8 cellular contexts compared by ENCODE assay signal in the genomic region with DNA sequence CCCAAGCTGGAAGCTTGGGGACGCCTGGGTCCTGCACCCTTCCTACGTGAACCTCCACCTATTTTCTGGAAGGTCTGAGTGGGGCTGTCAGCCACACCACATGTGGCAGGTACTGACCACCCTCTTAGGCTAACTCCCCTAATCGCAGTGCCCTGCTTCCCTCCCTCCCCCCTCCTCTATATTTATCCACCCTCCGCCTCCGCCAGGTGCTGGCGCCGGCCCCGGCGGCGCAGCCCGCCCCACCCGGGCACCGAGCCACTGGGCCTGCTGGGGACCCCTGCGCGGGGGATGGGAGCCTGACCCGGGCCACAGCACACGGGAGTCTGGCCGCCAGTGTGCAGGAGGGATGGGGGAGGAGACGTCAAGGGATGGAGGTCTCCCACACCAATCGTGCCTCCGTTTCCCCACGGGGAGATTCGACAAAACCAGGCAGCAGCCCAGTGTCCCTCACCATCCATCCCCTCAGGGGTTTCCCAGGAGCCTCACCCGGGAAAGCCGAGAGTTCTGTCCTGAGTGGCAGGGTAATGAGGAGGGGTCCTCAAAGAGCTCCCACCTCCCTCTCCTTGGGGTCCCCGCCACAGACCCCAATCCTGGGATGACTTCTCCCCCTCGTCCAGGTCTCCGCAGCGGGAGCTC. TPM values are rescaled to one million over a fixed set of nuclear protein-coding genes. Genes with fewer than 3 reads are reported as not detected.
DNase-seq lines count a peak whose midpoint lies in the region; ATAC-seq and TF ChIP-seq lines count a peak whose summit lies in the region.

No MANE protein-coding gene starts in this region.

- peaks cover 6% of the 10 kb centered on the region; the same call in 1 of the 2 replicates for H3K36me3 ChIP-seq in DND-41 (ENCODE audit: insufficient read depth, low read length)
- no peaks in the 10 kb centered on the region for H3K36me3 ChIP-seq in parathyroid adenoma (ENCODE audit: control insufficient read depth, insufficient read depth, low read length)

- no peaks in the 10 kb centered on the region for H3K79me2 ChIP-seq in DND-41 (ENCODE audit: insufficient read depth, low read length)
- peaks cover 9% of the 10 kb centered on the region for H3K79me2 ChIP-seq in parathyroid adenoma

- peak overlapping the region; percentile 55 for H3K9ac ChIP-seq in DND-41 (ENCODE audit: low read depth, low read length)
- peak overlapping the region; percentile 31 for H3K9ac ChIP-seq in parathyroid adenoma

- ATAC-seq in DND-41 (ENCODE audit: insufficient read depth, low read depth) (no peak), GM18520 (IDR thresholded peaks at IDR 0.05; ENCODE audit: unreplicated experiment) (no peak), HG03139 (IDR thresholded peaks at IDR 0.05; ENCODE audit: unreplicated experiment) (no peak), HG03432 (IDR thresholded peaks at IDR 0.05; ENCODE audit: unreplicated experiment) (no peak)

- no peaks in the 10 kb centered on the region for H3K9me3 ChIP-seq in DND-41 (ENCODE audit: insufficient read depth, low read length, severe bottlenecking)
- H3K9me3 ChIP-seq in parathyroid adenoma (ENCODE audit: control insufficient read depth, low read length) = no peaks in the 10 kb centered on the region

- peaks cover 11% of the 10 kb centered on the region for H4K20me1 ChIP-seq in DND-41 (ENCODE audit: insufficient read depth, low read length)

- no peak for TF ChIP-seq CTCF in DND-41 (IDR thresholded peaks at IDR 0.05; ENCODE audit: borderline replicate concordance, extremely low read depth, low read length, poor library complexity, severe bottlenecking)
- no peak for TF ChIP-seq CTCF in epithelial cell of proximal tubule (conservative IDR thresholded peaks at IDR 0.05; ENCODE audit: low read depth, low read length)
- TF ChIP-seq CTCF in parathyroid adenoma (IDR thresholded peaks at IDR 0.05) = no peak

- H3K4me2 ChIP-seq in DND-41 (ENCODE audit: insufficient read depth, low read length) (peak overlapping the region; percentile 97), parathyroid adenoma (ENCODE audit: low read length) (peak overlapping the region; percentile 97)

- H3K4me1 ChIP-seq in DND-41 (ENCODE audit: insufficient read depth, low read length) (peaks cover 52% of the 10 kb centered on the region), parathyroid adenoma (peaks cover 12% of the 10 kb centered on the region)

- DNase-seq in DND-41 (no peak), NCI-H526 (lab: John Stamatoyannopoulos, UW) (peak; percentile 84 to 86), epithelial cell of proximal tubule (ENCODE audit: low read depth) (no peak), MV-4-11 (lab: John Stamatoyannopoulos, UW) (no peak)

- H3K27ac ChIP-seq in DND-41 (ENCODE audit: low read length) (no peak overlapping the region), parathyroid adenoma (peak overlapping the region; percentile 80)

- H2AFZ ChIP-seq in DND-41 (ENCODE audit: low read depth, low read length) (no peak overlapping the region), parathyroid adenoma (peak overlapping the region; percentile 79)

- H3K27me3 ChIP-seq in DND-41 (ENCODE audit: insufficient read depth, low read length, poor library complexity) (peaks cover 12% of the 10 kb centered on the region), parathyroid adenoma (ENCODE audit: control insufficient read depth, insufficient read depth, low read length) (no peaks in the 10 kb centered on the region)

- H3K4me3 ChIP-seq in DND-41 (ENCODE audit: low read depth in 1 of 2, low read length in 2 of 2) (peak overlapping the region; percentile 30 to 64; a peak in 3 of 4 replicates), epithelial cell of proximal tubule (ENCODE audit: low read depth, low read length) (peak overlapping the region; percentile 96), parathyroid adenoma (ENCODE audit: low read depth, low read length) (peak overlapping the region; percentile 96)

RNA-seq across cellular contexts. Expression of a gene that starts 1.3 kb away (rescaled TPM):
- total RNA-seq in epithelial cell of proximal tubule = 8.5 and 19.1 TPM in 2 replicates

RNA-seq across cellular contexts. Expression of a gene that starts 6.2 kb away (rescaled TPM):
- 3.0 and 6.5 TPM in 2 replicates for total RNA-seq in epithelial cell of proximal tubule

RNA-seq across cellular contexts. Expression of a gene that starts 6.9 kb away (rescaled TPM):
- 4.1 and 11.8 TPM in 2 replicates for total RNA-seq in epithelial cell of proximal tubule

RNA-seq across cellular contexts. Expression of a gene that starts 16.4 kb away (rescaled TPM):
- 8.2 and 14.2 TPM in 2 replicates for total RNA-seq in epithelial cell of proximal tubule

Comparison
In these comparisons a context has a peak if more than half of its experiments do, and no peak if none do; other contexts are left out.
1. DNase-seq: peak in NCI-H526 (2 of 2); none in DND-41 (single experiment), epithelial cell of proximal tubule (single experiment) and MV-4-11 (single experiment).
2. Peak in every context shown above with its lines, with median percentiles within 50 percentile points of each other: H3K4me3 ChIP-seq.